ENCODE assay signal across 4 cellular contexts in genomic region chr19:48519426-48519825, GRCh38. TPM values are rescaled to one million over a fixed set of nuclear protein-coding genes. Genes with fewer than 3 reads are reported as not detected.
"Had no signal": no experiment of that assay in that cellular context is flagged by ENCODE, and none has a peak within 500 bp of the region (broad histone marks: within the 10 kb centered on the region; RNA-seq: fewer than 3 reads in every experiment).

No MANE protein-coding gene starts in this region.

RNA-seq across cellular contexts. Expression of gene LMTK3, which starts 7.8 kb away (rescaled TPM):
- total RNA-seq: H4 had no signal

RNA-seq across cellular contexts. Expression of gene SULT2B1, which starts 32.5 kb away (rescaled TPM):
- total RNA-seq: GM23248, HT1080, IMR-90 had no signal
